ENCODE assay signal across 29 cellular contexts in genomic region chr19:57395710-57396109, GRCh38.
"Had no signal": no experiment of that assay in that cellular context is flagged by ENCODE, and none has a peak within 500 bp of the region (broad histone marks: within the 10 kb centered on the region; RNA-seq: fewer than 3 reads in every experiment).

No MANE protein-coding gene starts in this region.

- H3K27ac Mint-ChIP-seq: dendritic cell treated with granulocyte-macrophage colony-stimulating factor and Interleukin-4, amounts not matched to agents 40 ng/mL and 50 ng/mL, for 4 days; endodermal cell; memory B cell; mesothelial cell of epicardium; natural killer cell treated with Interleukin-12 subunit alpha and Interleukin-12 subunit beta and Interleukin-15 and Interleukin-18, amount 100 ng/mL, for 72 hours; neural progenitor cell had no signal

- H3K27ac ChIP-seq: esophagus muscularis mucosa, foreskin keratinocyte, gastroesophageal sphincter, heart right ventricle, left lung, neural progenitor cell, ovary, stomach, thyroid gland had no signal

- DNase-seq: effector CD8-positive, alpha-beta T cell; endodermal cell; foreskin keratinocyte; heart right ventricle; hippocampal formation; left cardiac atrium; left lung; mucosa of descending colon; naive B cell; ovary; retina; stimulated activated CD4-positive, alpha-beta T cell treated with anti-CD3 and anti-CD28 coated beads, Interleukin-12 subunit alpha, Interleukin-12 subunit beta, amount 100 ng/mL, for 4 hours; stimulated activated CD4-positive, alpha-beta T cell treated with anti-CD3 and anti-CD28 coated beads, Interleukin-1b, Interleukin-23, amount 100 ng/mL, for 48 hours; stimulated activated CD4-positive, alpha-beta T cell treated with anti-CD3 and anti-CD28 coated beads, Interleukin-4, amount 100 ng/mL, for 1 hour; stimulated activated CD8-positive, alpha-beta memory T cell treated with anti-CD3 and anti-CD28 coated beads, Interleukin-4, amount 100 ng/mL, for 48 hours; stimulated activated naive CD4-positive, alpha-beta T cell treated with Interleukin-2 at 50 U/mL for 16 hours; stomach; thyroid gland; trophoblast cell had no signal

- H3K9me3 ChIP-seq: thyroid gland had no signal

- H3K27me3 Mint-ChIP-seq: dendritic cell treated with granulocyte-macrophage colony-stimulating factor and Interleukin-4, amounts not matched to agents 40 ng/mL and 50 ng/mL, for 4 days; memory B cell; naive B cell; natural killer cell treated with Interleukin-12 subunit alpha and Interleukin-12 subunit beta and Interleukin-15 and Interleukin-18, amount 100 ng/mL, for 72 hours had no signal

- H3K4me3 Mint-ChIP-seq: dendritic cell treated with granulocyte-macrophage colony-stimulating factor and Interleukin-4, amounts not matched to agents 40 ng/mL and 50 ng/mL, for 4 days; endodermal cell; memory B cell; mesothelial cell of epicardium; natural killer cell treated with Interleukin-12 subunit alpha and Interleukin-12 subunit beta and Interleukin-15 and Interleukin-18, amount 100 ng/mL, for 72 hours; neural progenitor cell had no signal

- H3K27me3 ChIP-seq: esophagus muscularis mucosa, foreskin keratinocyte, gastroesophageal sphincter, heart right ventricle, left lung, neural progenitor cell, ovary, stomach, thyroid gland had no signal

- ATAC-seq: foreskin keratinocyte; gastroesophageal sphincter; left lung; mucosa of descending colon; natural killer cell treated with Interleukin-12 subunit alpha and Interleukin-12 subunit beta and Interleukin-15 and Interleukin-18, amount 100 ng/mL, for 72 hours; sciatic nerve had no signal

- H3K4me3 ChIP-seq: esophagus muscularis mucosa, gastroesophageal sphincter, heart right ventricle, left lung, lung, mucosa of descending colon, neural progenitor cell, ovary, smooth muscle cell, stomach, thyroid gland had no signal
